26 cellular contexts compared by ENCODE assay signal in genomic region chr5:177171961-177172360, GRCh38. TPM values are rescaled to one million over a fixed set of nuclear protein-coding genes. Genes with fewer than 3 reads are reported as not detected.
DNase-seq lines count a peak whose midpoint lies in the region; ATAC-seq and TF ChIP-seq lines count a peak whose summit lies in the region.
"Had no signal": no experiment of that assay in that cellular context is flagged by ENCODE, and none has a peak within 500 bp of the region (broad histone marks: within the 10 kb centered on the region; RNA-seq: fewer than 3 reads in every experiment).

No MANE protein-coding gene starts in this region.

- peak overlapping the region; percentile 30 for H3K27ac ChIP-seq in smooth muscle cell (ENCODE audit: low read depth)
- H3K27ac ChIP-seq: BLaER1, foreskin keratinocyte, KMS-11, PC-9, upper lobe of right lung had no signal

- 88% methylated on average over 2 of the region's 2 CpGs for WGBS in smooth muscle cell (ENCODE audit: low lambda C conversion rate)

- H3K27me3 ChIP-seq in smooth muscle cell (ENCODE audit: low read depth): no peaks in the 10 kb centered on the region
- H3K27me3 ChIP-seq: BLaER1, foreskin keratinocyte, upper lobe of right lung had no signal

- H3K4me3 ChIP-seq in smooth muscle cell: no peak overlapping the region
- H3K4me3 ChIP-seq: BLaER1, PC-9, upper lobe of right lung had no signal

- ATAC-seq in WTC11: no peak
- ATAC-seq: activated naive CD4-positive, alpha-beta T cell treated with anti-CD3 and anti-CD28 coated beads, Interleukin-2, amount 50 U/mL, for 72 hours; effector memory CD8-positive, alpha-beta T cell; esophagus mucosa; foreskin keratinocyte; left lobe of liver; upper lobe of right lung had no signal

- peaks cover 100% of the 10 kb centered on the region for H3K79me2 ChIP-seq in smooth muscle cell (ENCODE audit: low read depth)

- H3K36me3 ChIP-seq in smooth muscle cell (ENCODE audit: low read depth): no peaks in the 10 kb centered on the region

- CTCF ChIA-PET in activated naive CD4-positive, alpha-beta T cell treated with anti-CD3 and anti-CD28 coated beads for 36 hours (lab: Charles Lee): no interaction called here
- CTCF ChIA-PET in WTC11 (lab: Charles Lee): no interaction called here

- H3K36me3 Mint-ChIP-seq in activated naive CD4-positive, alpha-beta T cell treated with anti-CD3 and anti-CD28 coated beads for 36 hours (ENCODE audit: low read depth): peaks cover 13% of the 10 kb centered on the region
- H3K36me3 Mint-ChIP-seq in WTC11: peaks cover 25% of the 10 kb centered on the region
- peaks cover 4% of the 10 kb centered on the region for H3K36me3 Mint-ChIP-seq in endothelial cell (ENCODE audit: low read depth, unreplicated experiment)

- DNase-seq in activated naive CD4-positive, alpha-beta T cell treated with anti-CD3 and anti-CD28 coated beads for 36 hours: no peak
- DNase-seq in activated naive CD4-positive, alpha-beta T cell treated with Interleukin-2 at 50 U/mL for 16 hours: no peak
- DNase-seq in WTC11 (ENCODE audit: low spot score) (no peak), endothelial cell (ENCODE audit: low spot score) (no peak), smooth muscle cell (lab: John Stamatoyannopoulos, UW; ENCODE audit: unreplicated experiment) (no peak), NCI-H1105 treated with DMSO at 0.1 percent for 48 hours (lab: John Stamatoyannopoulos, UW) (no peak), GM19238 (ENCODE audit: insufficient read length, low spot score) (no peak)
- DNase-seq in stimulated activated CD4-positive, alpha-beta T cell treated with anti-CD3 and anti-CD28 coated beads, Interleukin-15, amount 100 ng/mL, for 24 hours: no peak
- DNase-seq: activated CD4-positive, CD25-positive, alpha-beta regulatory T cell treated with anti-CD3 and anti-CD28 coated beads, Interleukin-2, amount 50 U/mL, for 72 hours; activated CD8-positive, alpha-beta memory T cell treated with anti-CD3 and anti-CD28 coated beads for 24 hours; effector memory CD8-positive, alpha-beta T cell; foreskin keratinocyte; H9; NCI-H146; NCI-H510A; PC-9; SHP77 treated with DMSO at 0.1 percent for 48 hours; SW 1271; upper lobe of right lung had no signal

- H3K27me3 Mint-ChIP-seq in activated naive CD4-positive, alpha-beta T cell treated with anti-CD3 and anti-CD28 coated beads for 36 hours (ENCODE audit: low read depth): no peaks in the 10 kb centered on the region
- H3K27me3 Mint-ChIP-seq in WTC11 (ENCODE audit: low read depth) (no peaks in the 10 kb centered on the region), endothelial cell (ENCODE audit: unreplicated experiment) (peaks cover 2% of the 10 kb centered on the region)
- H3K27me3 Mint-ChIP-seq: brain; effector memory CD8-positive, alpha-beta T cell had no signal

- H2AFZ ChIP-seq in smooth muscle cell (ENCODE audit: low read depth): no peak overlapping the region
- H2AFZ ChIP-seq: PC-9 had no signal

- peak overlapping the region; percentile 5 for H3K27ac Mint-ChIP-seq in activated naive CD4-positive, alpha-beta T cell treated with anti-CD3 and anti-CD28 coated beads for 36 hours
- peak overlapping the region; percentile 66 for H3K27ac Mint-ChIP-seq in WTC11
- H3K27ac Mint-ChIP-seq in endothelial cell (ENCODE audit: unreplicated experiment): peak overlapping the region; percentile 32
- H3K27ac Mint-ChIP-seq: brain; effector memory CD8-positive, alpha-beta T cell had no signal

- no peaks in the 10 kb centered on the region for H3K9me3 ChIP-seq in smooth muscle cell (replicated peaks; ENCODE audit: low read depth)
- H3K9me3 ChIP-seq: upper lobe of right lung had no signal

- H3K4me2 ChIP-seq in smooth muscle cell: no peak overlapping the region
- H3K4me2 ChIP-seq: BLaER1, KMS-11, PC-9 had no signal

- no peak overlapping the region for H3K4me3 Mint-ChIP-seq in activated naive CD4-positive, alpha-beta T cell treated with anti-CD3 and anti-CD28 coated beads for 36 hours
- H3K4me3 Mint-ChIP-seq in WTC11 (no peak overlapping the region), endothelial cell (ENCODE audit: unreplicated experiment) (no peak overlapping the region)
- H3K4me3 Mint-ChIP-seq: brain; effector memory CD8-positive, alpha-beta T cell; H9; neural crest cell had no signal

- H3K4me1 Mint-ChIP-seq in activated naive CD4-positive, alpha-beta T cell treated with anti-CD3 and anti-CD28 coated beads for 36 hours (ENCODE audit: low read depth): peaks cover 32% of the 10 kb centered on the region
- H3K4me1 Mint-ChIP-seq in WTC11: peaks cover 19% of the 10 kb centered on the region
- peaks cover 10% of the 10 kb centered on the region for H3K4me1 Mint-ChIP-seq in endothelial cell (ENCODE audit: unreplicated experiment)
- H3K4me1 Mint-ChIP-seq: H9, neural crest cell had no signal

- POLR2A ChIA-PET in WTC11 (lab: Charles Lee): no interaction called here

- H3F3A ChIP-seq in smooth muscle cell (ENCODE audit: low read depth): no peaks in the 10 kb centered on the region

- H3K4me1 ChIP-seq in smooth muscle cell (ENCODE audit: low read depth): no peaks in the 10 kb centered on the region
- H3K4me1 ChIP-seq: foreskin keratinocyte had no signal

- H3K9ac ChIP-seq in smooth muscle cell (ENCODE audit: low read depth): no peak overlapping the region
- H3K9ac ChIP-seq: BLaER1, KMS-11 had no signal

- peaks cover 98% of the 10 kb centered on the region for H4K20me1 ChIP-seq in smooth muscle cell (ENCODE audit: low read depth)

- intact Hi-C loops in activated naive CD4-positive, alpha-beta T cell treated with anti-CD3 and anti-CD28 coated beads for 36 hours (cut with micrococcal nuclease): no loop called here

- TF ChIP-seq CTCF in WTC11 (IDR thresholded peaks at IDR 0.05): no peak
- no peak for TF ChIP-seq CTCF in endothelial cell (IDR thresholded peaks at IDR 0.05; ENCODE audit: unreplicated experiment)
- TF ChIP-seq CTCF in smooth muscle cell (IDR thresholded peaks at IDR 0.05; ENCODE audit: borderline replicate concordance, insufficient read depth, poor library complexity, severe bottlenecking): no peak

- H3K9me3 Mint-ChIP-seq in activated naive CD4-positive, alpha-beta T cell treated with anti-CD3 and anti-CD28 coated beads for 36 hours: no peaks in the 10 kb centered on the region
- H3K9me3 Mint-ChIP-seq in WTC11: no peaks in the 10 kb centered on the region
- H3K9me3 Mint-ChIP-seq in endothelial cell (ENCODE audit: unreplicated experiment): no peaks in the 10 kb centered on the region
- H3K9me3 Mint-ChIP-seq: activated naive CD4-positive, alpha-beta T cell treated with anti-CD3 and anti-CD28 coated beads, Interleukin-2, amount 50 U/mL, for 72 hours; brain; effector memory CD8-positive, alpha-beta T cell; H9; neural crest cell had no signal

TF ChIP-seq in WTC11, 78 proteins besides CTCF, POLR2A, EP300 and RAD21 (continues in another document):
- no peak for TF ChIP-seq SP1 (CRISPR knock-in tag; conservative IDR thresholded peaks at IDR 0.05)
- no peak for TF ChIP-seq EMX1 (CRISPR knock-in tag; IDR thresholded peaks at IDR 0.05)
- TF ChIP-seq CDX4 (CRISPR knock-in tag; IDR thresholded peaks at IDR 0.05; ENCODE audit: borderline replicate concordance): no peak
- no peak for TF ChIP-seq SMAD3 (CRISPR knock-in tag; IDR thresholded peaks at IDR 0.05; ENCODE audit: borderline replicate concordance)
- no peak for TF ChIP-seq NFYB (CRISPR knock-in tag; conservative IDR thresholded peaks at IDR 0.05; ENCODE audit: low read depth)
- TF ChIP-seq ATF6 (CRISPR knock-in tag; IDR thresholded peaks at IDR 0.05): no peak

RNA-seq across cellular contexts. Expression of gene NSD1, which starts 38.4 kb away (rescaled TPM):
- 10 to 100 TPM; 50.2 to 51.7 TPM for total RNA-seq in activated naive CD4-positive, alpha-beta T cell treated with anti-CD3 and anti-CD28 coated beads for 36 hours
- total RNA-seq in WTC11 (2021) (144 to 153 TPM (median 148 TPM) in 3 replicates), endothelial cell (ENCODE audit: unreplicated experiment) (111 TPM), smooth muscle cell (38.2 and 45.2 TPM in 2 replicates)
- 22.6 and 34.0 TPM in 2 replicates for polyA plus RNA-seq in smooth muscle cell

Comparison
In these comparisons a context has a peak if more than half of its experiments do, and no peak if none do; other contexts are left out.
1. H3K27ac Mint-ChIP-seq: peak in every context shown above with its lines; median percentile 66 in WTC11; 32 in endothelial cell; 5 in activated naive CD4-positive, alpha-beta T cell treated with anti-CD3 and anti-CD28 coated beads for 36 hours.